1 cellular context compared by ENCODE assay signal in the genomic region with DNA sequence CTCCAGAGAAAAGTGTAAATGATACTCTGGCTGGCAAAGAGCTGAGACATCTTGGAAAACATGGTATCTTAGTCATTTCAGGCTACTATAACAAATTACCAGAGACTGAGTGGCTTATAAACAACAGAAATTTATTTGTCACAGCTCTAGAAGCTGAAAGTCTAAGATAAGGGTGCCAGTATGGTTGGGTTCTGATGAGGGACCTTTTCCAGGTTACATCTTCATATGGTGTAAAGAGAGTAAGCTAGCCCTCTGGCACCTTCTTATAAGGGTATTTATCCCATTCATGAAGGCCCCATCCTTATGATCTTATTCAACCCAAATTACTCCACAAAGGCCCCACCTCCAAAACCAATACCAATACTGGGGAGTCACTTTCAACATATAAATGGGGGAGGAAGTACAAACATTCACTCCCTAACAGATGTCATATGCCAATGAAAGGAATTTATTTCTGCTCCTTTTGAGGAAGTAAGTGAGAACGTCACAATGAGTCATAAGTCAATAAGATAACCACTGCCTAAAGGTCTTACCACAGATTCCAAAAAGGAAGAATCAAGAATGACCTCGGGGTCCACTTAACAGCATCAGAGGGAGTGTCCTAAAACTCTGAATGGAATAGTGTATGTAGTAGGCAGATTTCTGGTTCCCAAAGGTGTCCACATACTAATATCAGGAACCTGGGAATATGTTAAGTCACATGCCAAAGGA.
TF ChIP-seq lines count a peak whose summit lies in the region.

No MANE protein-coding gene starts in this region.

TF ChIP-seq in IMR-90, 13 proteins besides CTCF, POLR2A, EP300 and RAD21 (continued from another document):
- TF ChIP-seq FOS (IDR thresholded peaks at IDR 0.05; ENCODE audit: low read depth, low read length): no peak
- TF ChIP-seq RCOR1 (IDR thresholded peaks at IDR 0.05; ENCODE audit: insufficient replicate concordance, low read length): no peak
- TF ChIP-seq MAZ (IDR thresholded peaks at IDR 0.05; ENCODE audit: borderline replicate concordance, low read depth, low read length): no peak
- TF ChIP-seq SMC3 (IDR thresholded peaks at IDR 0.05; ENCODE audit: low read depth, low read length): no peak
- TF ChIP-seq NFE2L2 (IDR thresholded peaks at IDR 0.05; ENCODE audit: low read depth, low read length): no peak
